14 cellular contexts compared by ENCODE assay signal in genomic region chr16:51763072-51763658, GRCh38.
DNase-seq lines count a peak whose midpoint lies in the region; ATAC-seq and TF ChIP-seq lines count a peak whose summit lies in the region.
"Had no signal": no experiment of that assay in that cellular context is flagged by ENCODE, and none has a peak within 500 bp of the region (broad histone marks: within the 10 kb centered on the region; RNA-seq: fewer than 3 reads in every experiment).

No MANE protein-coding gene starts in this region.

- no peak overlapping the region for H3K27ac Mint-ChIP-seq in activated T-helper 1 cell treated with anti-CD3 and anti-CD28 coated beads, Interleukin-12 subunit alpha, Interleukin-12 subunit beta, Interleukin-2, Interleukin-4 antibody, amounts not matched to agents 30 ng/mL and 10 ng/mL and 1 ng/mL, durations not matched to agents 14 hours and 24 hours and 36 hours
- H3K27ac Mint-ChIP-seq: activated CD8-positive, alpha-beta T cell treated with anti-CD3 and anti-CD28 coated beads for 36 hours; activated T-helper 17 cell treated with anti-CD3 and anti-CD28 coated beads, Interleukin-2, amount 50 U/mL, for 72 hours had no signal

- H3K27ac ChIP-seq in left ventricle myocardium inferior (replicated peaks), result no peak overlapping the region
- peak overlapping the region; percentile 88 to 93 (median 90) for H3K27ac ChIP-seq in thyroid gland
- H3K27ac ChIP-seq: coronary artery had no signal

- H3K27me3 ChIP-seq in left ventricle myocardium inferior (ENCODE audit: low read depth), result peaks cover 87% of the 10 kb centered on the region
- H3K27me3 ChIP-seq in kidney epithelial cell (ENCODE audit: control insufficient read depth, insufficient read depth, low read length), result no peaks in the 10 kb centered on the region
- no peaks in the 10 kb centered on the region for H3K27me3 ChIP-seq in thyroid gland

- TF ChIP-seq CTCF in left ventricle myocardium inferior (IDR thresholded peaks at IDR 0.05; ENCODE audit: borderline replicate concordance) (no peak), kidney epithelial cell (IDR thresholded peaks at IDR 0.05; ENCODE audit: insufficient read depth, low read length, poor library complexity, severe bottlenecking) (no peak), thyroid gland (IDR thresholded peaks at IDR 0.05) (no peak)

- H3K9me3 Mint-ChIP-seq in activated T-helper 1 cell treated with anti-CD3 and anti-CD28 coated beads, Interleukin-12 subunit alpha, Interleukin-12 subunit beta, Interleukin-2, Interleukin-4 antibody, amounts not matched to agents 30 ng/mL and 10 ng/mL and 1 ng/mL, durations not matched to agents 14 hours and 24 hours and 36 hours, result no peaks in the 10 kb centered on the region
- H3K9me3 Mint-ChIP-seq: activated CD8-positive, alpha-beta T cell treated with anti-CD3 and anti-CD28 coated beads for 36 hours had no signal

- H3K36me3 Mint-ChIP-seq in activated T-helper 1 cell treated with anti-CD3 and anti-CD28 coated beads, Interleukin-12 subunit alpha, Interleukin-12 subunit beta, Interleukin-2, Interleukin-4 antibody, amounts not matched to agents 30 ng/mL and 10 ng/mL and 1 ng/mL, durations not matched to agents 14 hours and 24 hours and 36 hours (ENCODE audit: low read depth), result no peaks in the 10 kb centered on the region

- H3K4me1 ChIP-seq in left ventricle myocardium inferior, result peaks cover 4% of the 10 kb centered on the region
- H3K4me1 ChIP-seq in thyroid gland, result peaks cover 41 to 44% of the 10 kb centered on the region in 2 donors

- H3K4me3 ChIP-seq in left ventricle myocardium inferior (no peak overlapping the region), kidney epithelial cell (ENCODE audit: low read depth, low read length) (no peak overlapping the region), thyroid gland (replicated peaks in 1 of 3) (no peak overlapping the region)
- H3K4me3 ChIP-seq: coronary artery had no signal

- peaks cover 7% of the 10 kb centered on the region for H3K4me1 Mint-ChIP-seq in activated T-helper 1 cell treated with anti-CD3 and anti-CD28 coated beads, Interleukin-12 subunit alpha, Interleukin-12 subunit beta, Interleukin-2, Interleukin-4 antibody, amounts not matched to agents 30 ng/mL and 10 ng/mL and 1 ng/mL, durations not matched to agents 14 hours and 24 hours and 36 hours (ENCODE audit: low read depth)
- H3K4me1 Mint-ChIP-seq: activated T-helper 17 cell treated with anti-CD3 and anti-CD28 coated beads, Interleukin-2, amount 50 U/mL, for 72 hours had no signal

- ATAC-seq in left cardiac atrium (peak in 1 of 2 donors; percentile 65), GM21529 (IDR thresholded peaks at IDR 0.05; ENCODE audit: unreplicated experiment) (no peak)
- ATAC-seq: activated CD8-positive, alpha-beta T cell treated with anti-CD3 and anti-CD28 coated beads for 36 hours; activated T-helper 17 cell treated with anti-CD3 and anti-CD28 coated beads, Interleukin-2, amount 50 U/mL, for 72 hours had no signal

- TF ChIP-seq POLR2A in thyroid gland (IDR thresholded peaks at IDR 0.05), result peak; percentile 75 to 98

- H3K4me3 Mint-ChIP-seq in activated T-helper 1 cell treated with anti-CD3 and anti-CD28 coated beads, Interleukin-12 subunit alpha, Interleukin-12 subunit beta, Interleukin-2, Interleukin-4 antibody, amounts not matched to agents 30 ng/mL and 10 ng/mL and 1 ng/mL, durations not matched to agents 14 hours and 24 hours and 36 hours, result no peak overlapping the region
- H3K4me3 Mint-ChIP-seq: activated CD8-positive, alpha-beta T cell treated with anti-CD3 and anti-CD28 coated beads for 36 hours; activated T-helper 17 cell treated with anti-CD3 and anti-CD28 coated beads, Interleukin-2, amount 50 U/mL, for 72 hours had no signal

- peaks cover 3% of the 10 kb centered on the region for H3K27me3 Mint-ChIP-seq in activated T-helper 1 cell treated with anti-CD3 and anti-CD28 coated beads, Interleukin-12 subunit alpha, Interleukin-12 subunit beta, Interleukin-2, Interleukin-4 antibody, amounts not matched to agents 30 ng/mL and 10 ng/mL and 1 ng/mL, durations not matched to agents 14 hours and 24 hours and 36 hours (ENCODE audit: insufficient read depth)

- intact Hi-C loops in left cardiac atrium (cut with DNase I) (loop anchor here in 1 of 2 donors (5.0 kb wide), 1 partner anchor 616 kb away; no protein-coding TSS in a partner anchor), left ventricle myocardium inferior (cut with micrococcal nuclease) (no loop called here), thyroid gland (cut with DNase I) (no loop called here)
- intact Hi-C loops in activated T-helper 1 cell treated with anti-CD3 and anti-CD28 coated beads, Interleukin-12 subunit alpha, Interleukin-12 subunit beta, Interleukin-2, Interleukin-4 antibody, amounts not matched to agents 30 ng/mL and 10 ng/mL and 1 ng/mL, durations not matched to agents 14 hours and 24 hours and 36 hours (cut with micrococcal nuclease), result no loop called here

- DNase-seq in left cardiac atrium (peak; percentile 26), left ventricle myocardium inferior (no peak), SW480 (ENCODE audit: low spot score) (peak; percentile 54), kidney epithelial cell (ENCODE audit: low read depth) (peak; percentile 19), thyroid gland (peak; percentile 91), RKO (ENCODE audit: low spot score) (no peak)
- DNase-seq in activated T-helper 1 cell treated with anti-CD3 and anti-CD28 coated beads, Interleukin-12 subunit alpha, Interleukin-12 subunit beta, Interleukin-2, Interleukin-4 antibody, amounts not matched to agents 30 ng/mL and 10 ng/mL and 1 ng/mL, durations not matched to agents 14 hours and 24 hours and 36 hours (ENCODE audit: low spot score), result no peak
- DNase-seq: activated CD8-positive, alpha-beta T cell treated with anti-CD3 and anti-CD28 coated beads for 36 hours; hypothalamus; mammary epithelial cell; NCI-H1417 treated with DMSO at 0.1 percent for 48 hours had no signal

- H3K9me3 ChIP-seq in left ventricle myocardium inferior (replicated peaks), result no peaks in the 10 kb centered on the region
- no peaks in the 10 kb centered on the region for H3K9me3 ChIP-seq in thyroid gland

- WGBS in thyroid gland, 2 donors, result 27 to 35% methylated on average over 6 of the region's 6 CpGs

- no peaks in the 10 kb centered on the region for H3K36me3 ChIP-seq in left ventricle myocardium inferior
- H3K36me3 ChIP-seq in kidney epithelial cell (ENCODE audit: control insufficient read depth, insufficient read depth, low read length), result no peaks in the 10 kb centered on the region
- H3K36me3 ChIP-seq in thyroid gland, result no peaks in the 10 kb centered on the region

Comparison
In these comparisons a context has a peak if more than half of its experiments do, and no peak if none do; other contexts are left out.
1. DNase-seq: peak in left cardiac atrium (single experiment), SW480 (single experiment), kidney epithelial cell (single experiment) and thyroid gland (2 of 2); none in left ventricle myocardium inferior (single experiment), activated T-helper 1 cell treated with anti-CD3 and anti-CD28 coated beads, Interleukin-12 subunit alpha, Interleukin-12 subunit beta, Interleukin-2, Interleukin-4 antibody, amounts not matched to agents 30 ng/mL and 10 ng/mL and 1 ng/mL, durations not matched to agents 14 hours and 24 hours and 36 hours (single experiment) and RKO (single experiment).